7 cellular contexts compared by ENCODE assay signal in the genomic region with DNA sequence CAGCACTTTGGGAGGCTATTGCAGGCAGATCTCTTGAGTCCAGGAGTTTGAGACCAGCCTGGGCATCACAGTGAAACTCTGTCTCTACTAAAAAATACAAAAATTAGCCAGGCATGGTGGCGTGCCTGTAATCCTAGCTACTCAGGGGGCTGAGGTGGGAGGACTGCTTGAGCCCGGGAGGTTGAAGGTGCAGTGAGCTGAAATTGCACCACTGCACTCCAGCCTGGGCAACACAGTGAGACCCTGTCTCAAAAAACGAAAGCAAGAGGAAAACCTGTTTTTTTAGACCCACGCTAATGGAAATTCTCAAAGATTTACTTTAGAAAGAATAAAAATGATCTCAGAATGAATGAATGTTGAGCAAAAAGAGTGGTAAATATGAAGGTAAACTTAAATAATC. TPM values are rescaled to one million over a fixed set of nuclear protein-coding genes. Genes with fewer than 3 reads are reported as not detected.
DNase-seq lines count a peak whose midpoint lies in the region; ATAC-seq and TF ChIP-seq lines count a peak whose summit lies in the region.
"Not testable (repeated sequence)": the region's sequence is repeated elsewhere in the genome, so short reads cannot be mapped to it uniquely, and the experiment has no call there.

No MANE protein-coding gene starts in this region.

- not testable (repeated sequence) for H2AK5ac ChIP-seq in mesenchymal stem cell (ENCODE audit: low read length, severe bottlenecking)

- not testable (repeated sequence) for H3K9me3 Mint-ChIP-seq in CD8-positive, alpha-beta memory T cell; activated T-helper 17 cell treated with anti-CD3 and anti-CD28 coated beads, Interleukin-2, amount 50 U/mL, for 72 hours; MCF 10A (ENCODE audit: unreplicated experiment)
- peaks cover 19% of the 10 kb centered on the region for H3K9me3 Mint-ChIP-seq in T-helper 1 cell treated with Interleukin-12 subunit alpha and Interleukin-12 subunit beta and Interleukin-4 antibody, amounts not matched to agents 30 μg/mL and 1 μg/mL, for 36 hours
- H3K9me3 Mint-ChIP-seq in activated CD4-positive, alpha-beta memory T cell treated with anti-CD3 and anti-CD28 coated beads for 36 hours, result peaks cover 16% of the 10 kb centered on the region
- H3K9me3 Mint-ChIP-seq in progenitor cell of endocrine pancreas (ENCODE audit: low read depth), result peaks cover 21% of the 10 kb centered on the region

- H3K23ac ChIP-seq in mesenchymal stem cell (ENCODE audit: low read length in 2 of 2), result peak overlapping the region in 1 of 2 experiments; percentile 89

- peaks cover 64 to 88% (median 70%) of the 10 kb centered on the region in 3 donors for H3K4me1 Mint-ChIP-seq in CD8-positive, alpha-beta memory T cell
- peaks cover 16% of the 10 kb centered on the region for H3K4me1 Mint-ChIP-seq in T-helper 1 cell treated with Interleukin-12 subunit alpha and Interleukin-12 subunit beta and Interleukin-4 antibody, amounts not matched to agents 30 μg/mL and 1 μg/mL, for 36 hours (ENCODE audit: low read depth)
- H3K4me1 Mint-ChIP-seq in activated CD4-positive, alpha-beta memory T cell treated with anti-CD3 and anti-CD28 coated beads for 36 hours (ENCODE audit: low read depth), result peaks cover 59% of the 10 kb centered on the region
- peaks cover 43% of the 10 kb centered on the region for H3K4me1 Mint-ChIP-seq in activated T-helper 17 cell treated with anti-CD3 and anti-CD28 coated beads, Interleukin-2, amount 50 U/mL, for 72 hours
- not testable (repeated sequence) for H3K4me1 Mint-ChIP-seq in MCF 10A (ENCODE audit: insufficient read depth, unreplicated experiment); progenitor cell of endocrine pancreas (ENCODE audit: low read depth)

- TF ChIP-seq CTCF in MCF 10A (IDR thresholded peaks at IDR 0.05; ENCODE audit: unreplicated experiment); progenitor cell of endocrine pancreas (IDR thresholded peaks at IDR 0.05; ENCODE audit: unreplicated experiment): not testable (repeated sequence)

- H4K8ac ChIP-seq in mesenchymal stem cell (ENCODE audit: low read length), result peak overlapping the region; percentile 54

- not testable (repeated sequence) for DNase-seq in CD8-positive, alpha-beta memory T cell; activated CD4-positive, alpha-beta memory T cell treated with anti-CD3 and anti-CD28 coated beads for 36 hours; MCF 10A (ENCODE audit: unreplicated experiment); mesenchymal stem cell; progenitor cell of endocrine pancreas (ENCODE audit: low spot score, unreplicated experiment)

- not testable (repeated sequence) for H3K4me3 ChIP-seq in CD8-positive, alpha-beta memory T cell (ENCODE audit: low read length); mesenchymal stem cell (ENCODE audit: insufficient read depth in 1 of 2, low read depth in 1 of 2, low read length in 2 of 2)

- H3K4me1 ChIP-seq in CD8-positive, alpha-beta memory T cell (ENCODE audit: insufficient read depth, low read length), result peaks cover 22% of the 10 kb centered on the region
- H3K4me1 ChIP-seq in mesenchymal stem cell (ENCODE audit: control insufficient read depth, insufficient read depth, low read depth, low read length), result not testable (repeated sequence)

- not testable (repeated sequence) for H3K27me3 ChIP-seq in CD8-positive, alpha-beta memory T cell (ENCODE audit: insufficient read depth, low read length, poor library complexity, severe bottlenecking); mesenchymal stem cell (ENCODE audit: control insufficient read depth in 1 of 2, insufficient read depth in 1 of 2, low read length in 2 of 2)

- not testable (repeated sequence) for H3K79me1 ChIP-seq in mesenchymal stem cell (replicated peaks; ENCODE audit: low read length, poor library complexity, severe bottlenecking)

- not testable (repeated sequence) for H2BK120ac ChIP-seq in mesenchymal stem cell (ENCODE audit: low read depth, low read length)

- not testable (repeated sequence) for H2BK5ac ChIP-seq in mesenchymal stem cell (ENCODE audit: low read depth, low read length, poor library complexity, severe bottlenecking)

- intact Hi-C loops in activated CD4-positive, alpha-beta memory T cell treated with anti-CD3 and anti-CD28 coated beads for 36 hours (cut with micrococcal nuclease); MCF 10A (cut with micrococcal nuclease): not testable (repeated sequence)

- not testable (repeated sequence) for ATAC-seq in activated T-helper 17 cell treated with anti-CD3 and anti-CD28 coated beads, Interleukin-2, amount 50 U/mL, for 72 hours (replicated peaks)

- H3K27ac Mint-ChIP-seq in CD8-positive, alpha-beta memory T cell, result peak overlapping the region in 7 of 8 donors; percentile 2 to 61 (median 32)
- peak overlapping the region; percentile 5 for H3K27ac Mint-ChIP-seq in T-helper 1 cell treated with Interleukin-12 subunit alpha and Interleukin-12 subunit beta and Interleukin-4 antibody, amounts not matched to agents 30 μg/mL and 1 μg/mL, for 36 hours
- peak overlapping the region; percentile 58 for H3K27ac Mint-ChIP-seq in activated CD4-positive, alpha-beta memory T cell treated with anti-CD3 and anti-CD28 coated beads for 36 hours
- peak overlapping the region; percentile 26 for H3K27ac Mint-ChIP-seq in activated T-helper 17 cell treated with anti-CD3 and anti-CD28 coated beads, Interleukin-2, amount 50 U/mL, for 72 hours
- H3K27ac Mint-ChIP-seq in MCF 10A (ENCODE audit: low read depth, unreplicated experiment) (peak overlapping the region; percentile 13), progenitor cell of endocrine pancreas (peak overlapping the region; percentile 61)

- BruUV-seq in MCF 10A (replicated peaks; lab: Mats Ljungman, UMichigan), result not testable (repeated sequence)

- not testable (repeated sequence) for H4K91ac ChIP-seq in mesenchymal stem cell (ENCODE audit: low read length)

- H3K4me2 ChIP-seq in mesenchymal stem cell (ENCODE audit: low read length, poor library complexity, severe bottlenecking), result not testable (repeated sequence)

- not testable (repeated sequence) for H3K9ac ChIP-seq in mesenchymal stem cell (ENCODE audit: low read length)

- H3K18ac ChIP-seq in mesenchymal stem cell (ENCODE audit: low read depth in 1 of 2, low read length in 2 of 2), result not testable (repeated sequence)

- not testable (repeated sequence) for H3K27ac ChIP-seq in CD8-positive, alpha-beta memory T cell (ENCODE audit: low read depth, low read length); mesenchymal stem cell (ENCODE audit: low read length, poor library complexity, severe bottlenecking)

- H2BK15ac ChIP-seq in mesenchymal stem cell (ENCODE audit: low read depth, poor library complexity, severe bottlenecking), result not testable (repeated sequence)

- 98% methylated on average over 3 of the region's 4 CpGs for WGBS in mesenchymal stem cell

- H3K14ac ChIP-seq in mesenchymal stem cell (ENCODE audit: low read length in 2 of 2), result peak overlapping the region in 1 of 2 experiments; percentile 32

- not testable (repeated sequence) for H3K9me3 ChIP-seq in CD8-positive, alpha-beta memory T cell (ENCODE audit: low read length)
- peaks cover 11% of the 10 kb centered on the region for H3K9me3 ChIP-seq in mesenchymal stem cell (ENCODE audit: control insufficient read depth, low read length)

- not testable (repeated sequence) for H3K27me3 Mint-ChIP-seq in CD8-positive, alpha-beta memory T cell; T-helper 1 cell treated with Interleukin-12 subunit alpha and Interleukin-12 subunit beta and Interleukin-4 antibody, amounts not matched to agents 30 μg/mL and 1 μg/mL, for 36 hours (ENCODE audit: low read depth); activated CD4-positive, alpha-beta memory T cell treated with anti-CD3 and anti-CD28 coated beads for 36 hours; activated T-helper 17 cell treated with anti-CD3 and anti-CD28 coated beads, Interleukin-2, amount 50 U/mL, for 72 hours; MCF 10A (ENCODE audit: insufficient read depth, unreplicated experiment); progenitor cell of endocrine pancreas

- H3K36me3 Mint-ChIP-seq in CD8-positive, alpha-beta memory T cell, result peaks cover 13 to 55% (median 27%) of the 10 kb centered on the region in 3 donors
- peaks cover 41% of the 10 kb centered on the region for H3K36me3 Mint-ChIP-seq in T-helper 1 cell treated with Interleukin-12 subunit alpha and Interleukin-12 subunit beta and Interleukin-4 antibody, amounts not matched to agents 30 μg/mL and 1 μg/mL, for 36 hours (ENCODE audit: low read depth)
- peaks cover 39% of the 10 kb centered on the region for H3K36me3 Mint-ChIP-seq in activated CD4-positive, alpha-beta memory T cell treated with anti-CD3 and anti-CD28 coated beads for 36 hours
- peaks cover 95% of the 10 kb centered on the region for H3K36me3 Mint-ChIP-seq in activated T-helper 17 cell treated with anti-CD3 and anti-CD28 coated beads, Interleukin-2, amount 50 U/mL, for 72 hours (ENCODE audit: low read depth)
- H3K36me3 Mint-ChIP-seq in MCF 10A (ENCODE audit: insufficient read depth, unreplicated experiment) (peaks cover 48% of the 10 kb centered on the region), progenitor cell of endocrine pancreas (ENCODE audit: insufficient read depth) (peaks cover 44% of the 10 kb centered on the region)

- H3K36me3 ChIP-seq in CD8-positive, alpha-beta memory T cell (ENCODE audit: insufficient read depth, low read length), result not testable (repeated sequence)
- peaks cover 22 to 47% of the 10 kb centered on the region in 2 experiments for H3K36me3 ChIP-seq in mesenchymal stem cell (ENCODE audit: control insufficient read depth in 1 of 2, insufficient read depth in 2 of 2, low read depth in 1 of 2, low read length in 2 of 2)

- H3K4me3 Mint-ChIP-seq in CD8-positive, alpha-beta memory T cell; T-helper 1 cell treated with Interleukin-12 subunit alpha and Interleukin-12 subunit beta and Interleukin-4 antibody, amounts not matched to agents 30 μg/mL and 1 μg/mL, for 36 hours; activated CD4-positive, alpha-beta memory T cell treated with anti-CD3 and anti-CD28 coated beads for 36 hours; MCF 10A (ENCODE audit: unreplicated experiment); progenitor cell of endocrine pancreas (ENCODE audit: low read depth): not testable (repeated sequence)
- peak overlapping the region; percentile 22 for H3K4me3 Mint-ChIP-seq in activated T-helper 17 cell treated with anti-CD3 and anti-CD28 coated beads, Interleukin-2, amount 50 U/mL, for 72 hours

- POLR2A ChIA-PET in CD8-positive, alpha-beta memory T cell (lab: Charles Lee); activated CD4-positive, alpha-beta memory T cell treated with anti-CD3 and anti-CD28 coated beads for 36 hours (lab: Charles Lee): not testable (repeated sequence)
- POLR2A ChIA-PET in MCF 10A (lab: Yijun Ruan, JAX), result interaction anchor here (1.0 kb wide), 1 partner anchor 22 kb away, joined by 3 read pairs; no protein-coding TSS in a partner anchor

- CTCF ChIA-PET in CD8-positive, alpha-beta memory T cell (lab: Charles Lee), result not testable (repeated sequence)
- CTCF ChIA-PET in activated CD4-positive, alpha-beta memory T cell treated with anti-CD3 and anti-CD28 coated beads for 36 hours (lab: Charles Lee), result interaction anchor here (0.9 kb wide), 1 partner anchor 14 kb away, joined by 4 read pairs; the partner anchor contains the start of gene ZFR
- CTCF ChIA-PET in MCF 10A (lab: Yijun Ruan, JAX), result interaction anchor here (0.6 kb wide), 1 partner anchor 52 kb away, joined by 3 read pairs; no protein-coding TSS in a partner anchor

- H2BK12ac ChIP-seq in mesenchymal stem cell (ENCODE audit: low read length in 2 of 2), result not testable (repeated sequence)

- not testable (repeated sequence) for H3K4ac ChIP-seq in mesenchymal stem cell (ENCODE audit: low read depth in 1 of 2, low read length in 2 of 2)

- H2AFZ ChIP-seq in mesenchymal stem cell (ENCODE audit: low read depth, low read length), result not testable (repeated sequence)

RNA-seq across cellular contexts. Expression of gene ZFR, which starts 13.7 kb away (rescaled TPM):
- total RNA-seq in CD8-positive, alpha-beta memory T cell, result 10 to 100 TPM; 83.4 to 87.5 TPM
- polyA plus RNA-seq in CD8-positive, alpha-beta memory T cell, result 88.3 TPM
- 10 to 100 TPM; 58.1 to 61.1 TPM for total RNA-seq in activated CD4-positive, alpha-beta memory T cell treated with anti-CD3 and anti-CD28 coated beads for 36 hours
- 10 to 100 TPM; 63.7 to 70.4 TPM for total RNA-seq in activated T-helper 17 cell treated with anti-CD3 and anti-CD28 coated beads, Interleukin-2, amount 50 U/mL, for 72 hours
- total RNA-seq in MCF 10A (2022) (109 and 111 TPM in 2 replicates), progenitor cell of endocrine pancreas (75.6 and 78.6 TPM in 2 replicates)
- polyA plus RNA-seq in mesenchymal stem cell (2013, experiment 1 of 2), result 46.5 TPM
- polyA plus RNA-seq in mesenchymal stem cell (2013, experiment 2 of 2), result 47.9 TPM

Comparison
In these comparisons a context has a peak if more than half of its experiments do, and no peak if none do; other contexts are left out.
1. H3K27ac Mint-ChIP-seq: peak in every context shown above with its lines; median percentile 61 in progenitor cell of endocrine pancreas; 58 in activated CD4-positive, alpha-beta memory T cell treated with anti-CD3 and anti-CD28 coated beads for 36 hours; 32 in CD8-positive, alpha-beta memory T cell; 26 in activated T-helper 17 cell treated with anti-CD3 and anti-CD28 coated beads, Interleukin-2, amount 50 U/mL, for 72 hours; 13 in MCF 10A; 5 in T-helper 1 cell treated with Interleukin-12 subunit alpha and Interleukin-12 subunit beta and Interleukin-4 antibody, amounts not matched to agents 30 μg/mL and 1 μg/mL, for 36 hours.